Comparison of ENCODE assay signal across 20 cellular contexts in genomic region chr1:234311414-234311813, GRCh38.
DNase-seq lines count a peak whose midpoint lies in the region; ATAC-seq, FAIRE-seq and TF ChIP-seq lines count a peak whose summit lies in the region.
"Had no signal": no experiment of that assay in that cellular context is flagged by ENCODE, and none has a peak within 500 bp of the region (broad histone marks: within the 10 kb centered on the region; RNA-seq: fewer than 3 reads in every experiment).

No MANE protein-coding gene starts in this region.

- no peak overlapping the region for H3K18ac ChIP-seq in mesendoderm (ENCODE audit: low read length)

- CTCF ChIA-PET in CD4-positive, alpha-beta T cell (lab: Charles Lee), result interaction anchor here (1.1 to 9.2 kb wide), 2 partner anchors 12 to 63 kb away, joined by 4 to 156 read pairs; no protein-coding TSS in a partner anchor

- H3K4me1 ChIP-seq in mesendoderm (ENCODE audit: control insufficient read depth, low read depth, low read length), result peaks cover 3% of the 10 kb centered on the region

- no peak overlapping the region for H4K8ac ChIP-seq in mesendoderm (ENCODE audit: low read depth, low read length)

- no peak for FAIRE-seq in bronchial epithelial cell (lab: Jason Lieb, UNC)
- FAIRE-seq: H54, HepG2 had no signal

- no peak overlapping the region for H3K23ac ChIP-seq in mesendoderm (ENCODE audit: low read length)

- no peaks in the 10 kb centered on the region for H3K27me3 Mint-ChIP-seq in activated naive CD8-positive, alpha-beta T cell treated with anti-CD3 and anti-CD28 coated beads, Interleukin-2, amount 50 U/mL, for 24 hours
- H3K27me3 Mint-ChIP-seq in activated naive CD8-positive, alpha-beta T cell treated with anti-CD3 and anti-CD28 coated beads for 36 hours, result no peaks in the 10 kb centered on the region
- no peaks in the 10 kb centered on the region for H3K27me3 Mint-ChIP-seq in CD4-positive, alpha-beta T cell

- no peaks in the 10 kb centered on the region for H3K9me3 ChIP-seq in CD4-positive, alpha-beta T cell (ENCODE audit: control insufficient read depth, low read length)
- H3K9me3 ChIP-seq: Caco-2 had no signal

- no peaks in the 10 kb centered on the region for H3K36me3 Mint-ChIP-seq in activated naive CD8-positive, alpha-beta T cell treated with anti-CD3 and anti-CD28 coated beads, Interleukin-2, amount 50 U/mL, for 24 hours (ENCODE audit: low read depth)
- peaks cover under 1% of the 10 kb centered on the region for H3K36me3 Mint-ChIP-seq in activated naive CD8-positive, alpha-beta T cell treated with anti-CD3 and anti-CD28 coated beads for 36 hours
- no peaks in the 10 kb centered on the region for H3K36me3 Mint-ChIP-seq in CD4-positive, alpha-beta T cell (ENCODE audit: low read depth)
- H3K36me3 Mint-ChIP-seq: IgD-negative memory B cell had no signal

- ATAC-seq in activated naive CD8-positive, alpha-beta T cell treated with anti-CD3 and anti-CD28 coated beads, Interleukin-2, amount 50 U/mL, for 24 hours, result no peak
- ATAC-seq in CD4-positive, alpha-beta T cell (ENCODE audit: poor library complexity), result no peak
- no peak for ATAC-seq in HG03442 (IDR thresholded peaks at IDR 0.05; ENCODE audit: unreplicated experiment)
- ATAC-seq: GM23338, HepG2 had no signal

- H3K27me3 ChIP-seq in CD4-positive, alpha-beta T cell (ENCODE audit: control insufficient read depth, insufficient read depth, low read length), result no peaks in the 10 kb centered on the region
- no peaks in the 10 kb centered on the region for H3K27me3 ChIP-seq in bronchial epithelial cell (ENCODE audit: control insufficient read depth, insufficient read depth, low read length)
- H3K27me3 ChIP-seq in mesendoderm (ENCODE audit: insufficient read depth, low read length, poor library complexity), result no peaks in the 10 kb centered on the region
- H3K27me3 ChIP-seq: BLaER1 treated with 17β-estradiol and CSF1 and Interleukin-3, amounts not matched to agents 10 nM and 100 nM had no signal

- POLR2A ChIA-PET in CD4-positive, alpha-beta T cell (lab: Charles Lee), result no interaction called here

- intact Hi-C loops in CD4-positive, alpha-beta T cell (cut with DNase I, micrococcal nuclease), result loop anchor here (2.0 to 10.0 kb wide), 3 partner anchors 15 to 1007 kb away; no protein-coding TSS in a partner anchor

- no peaks in the 10 kb centered on the region for H3K36me3 ChIP-seq in bronchial epithelial cell (ENCODE audit: control insufficient read depth, insufficient read depth, low read length)
- H3K36me3 ChIP-seq in mesendoderm (ENCODE audit: control insufficient read depth, insufficient read depth, low read length), result no peaks in the 10 kb centered on the region
- H3K36me3 ChIP-seq: BLaER1 treated with 17β-estradiol and CSF1 and Interleukin-3, amounts not matched to agents 10 nM and 100 nM had no signal

- H3K79me1 ChIP-seq in mesendoderm (ENCODE audit: low read length), result no peaks in the 10 kb centered on the region

- no peaks in the 10 kb centered on the region for H3K9me3 Mint-ChIP-seq in activated naive CD8-positive, alpha-beta T cell treated with anti-CD3 and anti-CD28 coated beads, Interleukin-2, amount 50 U/mL, for 24 hours
- H3K9me3 Mint-ChIP-seq in activated naive CD8-positive, alpha-beta T cell treated with anti-CD3 and anti-CD28 coated beads for 36 hours, result no peaks in the 10 kb centered on the region
- no peaks in the 10 kb centered on the region for H3K9me3 Mint-ChIP-seq in CD4-positive, alpha-beta T cell
- H3K9me3 Mint-ChIP-seq: GM23338, IgD-negative memory B cell had no signal

- H3K4me1 Mint-ChIP-seq in activated naive CD8-positive, alpha-beta T cell treated with anti-CD3 and anti-CD28 coated beads, Interleukin-2, amount 50 U/mL, for 24 hours, result peaks cover 74% of the 10 kb centered on the region
- H3K4me1 Mint-ChIP-seq in activated naive CD8-positive, alpha-beta T cell treated with anti-CD3 and anti-CD28 coated beads for 36 hours, result peaks cover 48% of the 10 kb centered on the region
- H3K4me1 Mint-ChIP-seq in CD4-positive, alpha-beta T cell (ENCODE audit: low read depth), result peaks cover 32% of the 10 kb centered on the region

- H2BK5ac ChIP-seq in mesendoderm (ENCODE audit: low read length), result no peak overlapping the region

- no CpG with 5 or more reads among the region's 7 CpGs for WGBS in mesendoderm (ENCODE audit: extremely low coverage, insufficient coverage, low lambda C conversion rate)

- no peak for DNase-seq in activated naive CD8-positive, alpha-beta T cell treated with anti-CD3 and anti-CD28 coated beads, Interleukin-2, amount 50 U/mL, for 24 hours
- no peak for DNase-seq in activated naive CD8-positive, alpha-beta T cell treated with anti-CD3 and anti-CD28 coated beads for 36 hours
- no peak for DNase-seq in CD4-positive, alpha-beta T cell
- DNase-seq in bronchial epithelial cell (ENCODE audit: low read depth) (peak; percentile 80), mesendoderm (no peak), HK-2 (ENCODE audit: unreplicated experiment) (no peak)
- no peak for DNase-seq in stimulated activated CD4-positive, alpha-beta T cell treated with anti-CD3 and anti-CD28 coated beads, Interleukin-2, amount 100 ng/mL, for 24 hours
- DNase-seq: 8988T, Caco-2, DMS153, DMS79, GDM1, HCEC 1CT had no signal

- H2AK5ac ChIP-seq in mesendoderm (ENCODE audit: low read length), result peak overlapping the region; percentile 33

- no peak overlapping the region for H3K4ac ChIP-seq in mesendoderm (ENCODE audit: low read depth, low read length)

- no peaks in the 10 kb centered on the region for H3K79me2 ChIP-seq in mesendoderm (ENCODE audit: control insufficient read depth, insufficient read depth, low read length)

- H3K27ac Mint-ChIP-seq in activated naive CD8-positive, alpha-beta T cell treated with anti-CD3 and anti-CD28 coated beads, Interleukin-2, amount 50 U/mL, for 24 hours, result peak overlapping the region; percentile 61
- no peak overlapping the region for H3K27ac Mint-ChIP-seq in activated naive CD8-positive, alpha-beta T cell treated with anti-CD3 and anti-CD28 coated beads for 36 hours
- H3K27ac Mint-ChIP-seq in CD4-positive, alpha-beta T cell, result peak overlapping the region; percentile 43
- H3K27ac Mint-ChIP-seq: B cell, GM23338, IgD-negative memory B cell had no signal

- H2BK15ac ChIP-seq in mesendoderm (replicated peaks; ENCODE audit: low read depth), result no peak overlapping the region

- H2BK120ac ChIP-seq in mesendoderm (ENCODE audit: low read depth, low read length), result no peak overlapping the region

- no peak overlapping the region for H4K5ac ChIP-seq in mesendoderm (ENCODE audit: low read length)

- TF ChIP-seq CTCF in CD4-positive, alpha-beta T cell (IDR thresholded peaks at IDR 0.05), result no peak
- no peak for TF ChIP-seq CTCF in bronchial epithelial cell (IDR thresholded peaks at IDR 0.05; ENCODE audit: insufficient read depth, low read length, severe bottlenecking)

- H3K56ac ChIP-seq in mesendoderm (ENCODE audit: low read length), result no peak overlapping the region

- H3K4me2 ChIP-seq in mesendoderm (ENCODE audit: low read length), result no peak overlapping the region
- H3K4me2 ChIP-seq: BLaER1 treated with 17β-estradiol and CSF1 and Interleukin-3, amounts not matched to agents 10 nM and 100 nM; GM23338 had no signal

- no peak overlapping the region for H3K27ac ChIP-seq in CD4-positive, alpha-beta T cell (ENCODE audit: low read depth, low read length)
- no peak overlapping the region for H3K27ac ChIP-seq in mesendoderm (ENCODE audit: low read depth, low read length)
- H3K27ac ChIP-seq: BLaER1 treated with 17β-estradiol and CSF1 and Interleukin-3, amounts not matched to agents 10 nM and 100 nM had no signal

- H3K4me3 Mint-ChIP-seq in activated naive CD8-positive, alpha-beta T cell treated with anti-CD3 and anti-CD28 coated beads, Interleukin-2, amount 50 U/mL, for 24 hours, result no peak overlapping the region
- H3K4me3 Mint-ChIP-seq in activated naive CD8-positive, alpha-beta T cell treated with anti-CD3 and anti-CD28 coated beads for 36 hours, result no peak overlapping the region
- H3K4me3 Mint-ChIP-seq in CD4-positive, alpha-beta T cell, result no peak overlapping the region
- H3K4me3 Mint-ChIP-seq: B cell, GM23338, IgD-negative memory B cell had no signal

- no peak overlapping the region for H3K9ac ChIP-seq in mesendoderm (ENCODE audit: low read length)
- H3K9ac ChIP-seq: BLaER1 treated with 17β-estradiol and CSF1 and Interleukin-3, amounts not matched to agents 10 nM and 100 nM had no signal

- H3K4me3 ChIP-seq in bronchial epithelial cell (ENCODE audit: low read depth, low read length), result no peak overlapping the region
- no peak overlapping the region for H3K4me3 ChIP-seq in mesendoderm (ENCODE audit: low read length)
- H3K4me3 ChIP-seq: BLaER1 treated with 17β-estradiol and CSF1 and Interleukin-3, amounts not matched to agents 10 nM and 100 nM; GM23338 had no signal
